ENCODE assay signal across 29 cellular contexts in genomic region chrX:129452523-129452922, GRCh38.
"Had no signal": no experiment of that assay in that cellular context is flagged by ENCODE, and none has a peak within 500 bp of the region (broad histone marks: within the 10 kb centered on the region; RNA-seq: fewer than 3 reads in every experiment).

No MANE protein-coding gene starts in this region.

- H3K27ac ChIP-seq: neural progenitor cell, ovary, parathyroid adenoma, psoas muscle, skin epidermis, stomach, thoracic aorta, thyroid gland, tibial nerve, upper lobe of left lung, vagina had no signal

- H3K27me3 Mint-ChIP-seq: naive thymus-derived CD4-positive, alpha-beta T cell; progenitor cell of endocrine pancreas; stimulated activated naive CD8-positive, alpha-beta T cell treated with anti-CD3 and anti-CD28 coated beads, Interleukin-15, Interleukin-2, amounts not matched to agents 100 ng/mL and 50 ng/mL, for 24 hours had no signal

- H3K27me3 ChIP-seq: neural progenitor cell, ovary, stomach, thyroid gland, tibial nerve, upper lobe of left lung, vagina had no signal

- H2AFZ ChIP-seq: neural progenitor cell, parathyroid adenoma had no signal

- H3K9me3 Mint-ChIP-seq: natural killer cell; stimulated activated effector memory CD8-positive, alpha-beta T cell treated with anti-CD3 and anti-CD28 coated beads, Interleukin-12 subunit alpha, Interleukin-12 subunit beta, amount 100 ng/mL, for 72 hours; stimulated activated naive CD8-positive, alpha-beta T cell treated with anti-CD3 and anti-CD28 coated beads, Interleukin-15, Interleukin-2, amounts not matched to agents 100 ng/mL and 50 ng/mL, for 24 hours had no signal

- ATAC-seq: naive thymus-derived CD4-positive, alpha-beta T cell; natural killer cell; psoas muscle; right cardiac atrium; sciatic nerve; stimulated activated effector memory CD8-positive, alpha-beta T cell treated with anti-CD3 and anti-CD28 coated beads, Interleukin-12 subunit alpha, Interleukin-12 subunit beta, amount 100 ng/mL, for 72 hours; stimulated activated naive B cell treated with anti-CD40 and anti-IgM and Interleukin-4, amounts not matched to agents 10 μg/mL and 1 μg/mL and 100 μg/mL, for 72 hours had no signal

- H3K4me3 ChIP-seq: neural progenitor cell, ovary, psoas muscle, skin epidermis, stomach, thoracic aorta, thyroid gland, tibial nerve, upper lobe of left lung, vagina had no signal

- H3K4me2 ChIP-seq: neural progenitor cell had no signal

- H3K4me1 ChIP-seq: neural progenitor cell, parathyroid adenoma, psoas muscle, stomach, thyroid gland, tibial nerve, upper lobe of left lung, vagina had no signal

- H3K79me2 ChIP-seq: parathyroid adenoma had no signal

- H3K4me1 Mint-ChIP-seq: naive thymus-derived CD4-positive, alpha-beta T cell; natural killer cell; nephron; neural progenitor cell; stimulated activated effector memory CD8-positive, alpha-beta T cell treated with anti-CD3 and anti-CD28 coated beads, Interleukin-12 subunit alpha, Interleukin-12 subunit beta, amount 100 ng/mL, for 72 hours; stimulated activated naive B cell treated with anti-CD40 and anti-IgM and Interleukin-4, amounts not matched to agents 10 μg/mL and 1 μg/mL and 100 μg/mL, for 72 hours had no signal

- DNase-seq: naive thymus-derived CD4-positive, alpha-beta T cell; natural killer cell; occipital lobe; ovary; posterior cingulate gyrus; psoas muscle; right cardiac atrium; stimulated activated CD4-positive, alpha-beta T cell treated with anti-CD3 and anti-CD28 coated beads, Interleukin-15, amount 100 ng/mL, for 24 hours; stimulated activated CD4-positive, alpha-beta T cell treated with anti-CD3 and anti-CD28 coated beads, Interleukin-2, amount 100 ng/mL, for 24 hours; stimulated activated CD4-positive, alpha-beta T cell treated with anti-CD3 and anti-CD28 coated beads, Interleukin-2, amount 100 ng/mL, for 48 hours; stimulated activated CD4-positive, alpha-beta T cell treated with anti-CD3 and anti-CD28 coated beads, Interleukin-4, amount 100 ng/mL, for 24 hours; stimulated activated naive B cell treated with anti-CD40 and anti-IgM and Interleukin-4, amounts not matched to agents 10 μg/mL and 1 μg/mL and 100 μg/mL, for 72 hours; stimulated activated naive CD4-positive, alpha-beta T cell treated with Interleukin-2 at 50 U/mL for 16 hours; stomach; thyroid gland; trophoblast cell; upper lobe of left lung had no signal

- H3K36me3 ChIP-seq: ovary, stomach, thoracic aorta, thyroid gland, tibial nerve, upper lobe of left lung, vagina had no signal

- H3K4me3 Mint-ChIP-seq: naive thymus-derived CD4-positive, alpha-beta T cell; natural killer cell; nephron; neural progenitor cell; stimulated activated effector memory CD8-positive, alpha-beta T cell treated with anti-CD3 and anti-CD28 coated beads, Interleukin-12 subunit alpha, Interleukin-12 subunit beta, amount 100 ng/mL, for 72 hours; stimulated activated naive B cell treated with anti-CD40 and anti-IgM and Interleukin-4, amounts not matched to agents 10 μg/mL and 1 μg/mL and 100 μg/mL, for 72 hours; stimulated activated naive CD8-positive, alpha-beta T cell treated with anti-CD3 and anti-CD28 coated beads, Interleukin-15, Interleukin-2, amounts not matched to agents 100 ng/mL and 50 ng/mL, for 24 hours had no signal

- H3K27ac Mint-ChIP-seq: naive thymus-derived CD4-positive, alpha-beta T cell; natural killer cell; nephron; neural progenitor cell; stimulated activated effector memory CD8-positive, alpha-beta T cell treated with anti-CD3 and anti-CD28 coated beads, Interleukin-12 subunit alpha, Interleukin-12 subunit beta, amount 100 ng/mL, for 72 hours; stimulated activated naive B cell treated with anti-CD40 and anti-IgM and Interleukin-4, amounts not matched to agents 10 μg/mL and 1 μg/mL and 100 μg/mL, for 72 hours; stimulated activated naive CD8-positive, alpha-beta T cell treated with anti-CD3 and anti-CD28 coated beads, Interleukin-15, Interleukin-2, amounts not matched to agents 100 ng/mL and 50 ng/mL, for 24 hours had no signal

- H3K36me3 Mint-ChIP-seq: natural killer cell; stimulated activated effector memory CD8-positive, alpha-beta T cell treated with anti-CD3 and anti-CD28 coated beads, Interleukin-12 subunit alpha, Interleukin-12 subunit beta, amount 100 ng/mL, for 72 hours; stimulated activated naive B cell treated with anti-CD40 and anti-IgM and Interleukin-4, amounts not matched to agents 10 μg/mL and 1 μg/mL and 100 μg/mL, for 72 hours had no signal

- FAIRE-seq: urothelium cell line had no signal

- H3K9ac ChIP-seq: neural progenitor cell, parathyroid adenoma had no signal

- H3K9me3 ChIP-seq: ovary, psoas muscle, stomach, thoracic aorta, thyroid gland, tibial nerve, upper lobe of left lung, vagina had no signal
